Comparison of ENCODE assay signal across 8 cellular contexts in genomic region chr3:10738688-10739372, GRCh38.
DNase-seq lines count a peak whose midpoint lies in the region; ATAC-seq, FAIRE-seq and TF ChIP-seq lines count a peak whose summit lies in the region.

No MANE protein-coding gene starts in this region.

- peak overlapping the region; percentile 82 for H3K4me2 ChIP-seq in HepG2 (ENCODE audit: low read depth, low read length)

- H3K27ac ChIP-seq in HepG2 (ENCODE audit: extremely low read length, insufficient read depth, low read length): no peak overlapping the region

- intact Hi-C loops in dendritic cell treated with granulocyte-macrophage colony-stimulating factor and Interleukin-4, amounts not matched to agents 40 ng/mL and 50 ng/mL, for 4 days (cut with micrococcal nuclease): loop anchor here (1.0 to 2.0 kb wide), 2 partner anchors 322 to 395 kb away; no protein-coding TSS in a partner anchor
- intact Hi-C loops in HepG2 (cut with micrococcal nuclease; ENCODE audit: unreplicated experiment): loop anchor here (1.0 to 5.0 kb wide), 2 partner anchors 322 to 397 kb away; no protein-coding TSS in a partner anchor

- peaks cover 7% of the 10 kb centered on the region for H3K4me1 Mint-ChIP-seq in dendritic cell treated with granulocyte-macrophage colony-stimulating factor and Interleukin-4, amounts not matched to agents 40 ng/mL and 50 ng/mL, for 4 days (ENCODE audit: low read depth)

- no peak overlapping the region for H3K9ac ChIP-seq in HepG2 (ENCODE audit: insufficient read depth, low read depth, low read length)

- peak; percentile 11 for DNase-seq in AG09309 (ENCODE audit: low read depth)
- peak; percentile 34 for DNase-seq in NCI-H345 treated with DMSO at 0.1 percent for 48 hours (lab: John Stamatoyannopoulos, UW; ENCODE audit: unreplicated experiment)
- peak; percentile 72 for DNase-seq in activated CD4-positive, alpha-beta T cell treated with anti-CD3 and anti-CD28 coated beads, Interleukin-2, amount 50 U/mL, for 1 hour
- DNase-seq in HepG2 (ENCODE audit: low spot score): peak; percentile 38
- peak; percentile 75 for DNase-seq in stimulated activated CD4-positive, alpha-beta T cell treated with anti-CD3 and anti-CD28 coated beads, Interleukin-4, amount 100 ng/mL, for 1 hour

- FAIRE-seq in HepG2 (lab: Jason Lieb, UNC): peak; percentile 23

- peaks cover 5% of the 10 kb centered on the region for H3K9me3 ChIP-seq in HepG2 (ENCODE audit: low read length)

- H3K27me3 Mint-ChIP-seq in dendritic cell treated with granulocyte-macrophage colony-stimulating factor and Interleukin-4, amounts not matched to agents 40 ng/mL and 50 ng/mL, for 4 days: peaks cover 38% of the 10 kb centered on the region

- H3K4me3 Mint-ChIP-seq in dendritic cell treated with granulocyte-macrophage colony-stimulating factor and Interleukin-4, amounts not matched to agents 40 ng/mL and 50 ng/mL, for 4 days: peak overlapping the region; percentile 21

- no peaks in the 10 kb centered on the region for H3K79me2 ChIP-seq in HepG2 (ENCODE audit: insufficient read depth, low read length)

- CTCF ChIA-PET in HepG2 (lab: Yijun Ruan, JAX; ENCODE audit: low intra/inter-chr PET ratio, low total read pairs): interaction anchor here (1.0 to 2.2 kb wide), 5 partner anchors 222 to 395 kb away, joined by 3 to 17 read pairs (median 4); no protein-coding TSS in a partner anchor

- H3K36me3 Mint-ChIP-seq in dendritic cell treated with granulocyte-macrophage colony-stimulating factor and Interleukin-4, amounts not matched to agents 40 ng/mL and 50 ng/mL, for 4 days (ENCODE audit: low read depth): no peaks in the 10 kb centered on the region

- no peaks in the 10 kb centered on the region for H3K4me1 ChIP-seq in HepG2 (ENCODE audit: insufficient read depth, low read length)

- H3K4me3 ChIP-seq in AG09309 (ENCODE audit: control insufficient read depth, low read depth, low read length) (peak overlapping the region; percentile 26), HepG2 (replicated peaks in 1 of 3; ENCODE audit: insufficient read depth in 1 of 3, low read depth in 2 of 3, low read length in 3 of 3) (peak overlapping the region; percentile 26 to 70 (median 51); a peak in 5 of 6 replicates)

- H2AFZ ChIP-seq in HepG2 (ENCODE audit: low read length): peak overlapping the region; percentile 69

- H3K27me3 ChIP-seq in HepG2 (ENCODE audit: control insufficient read depth in 1 of 2, insufficient read depth in 2 of 2, low read length in 2 of 2): peaks cover 1 to 11% of the 10 kb centered on the region in 2 experiments; a peak in 3 of 5 replicates

- WGBS in HepG2 (ENCODE audit: low lambda C conversion rate): 3% methylated on average over 17 of the region's 30 CpGs

- no peaks in the 10 kb centered on the region; the same call in 1 of the 2 replicates for H4K20me1 ChIP-seq in HepG2 (ENCODE audit: insufficient read depth, low read length)

- POLR2A ChIA-PET in HepG2 (lab: Yijun Ruan, JAX): interaction anchor here (1.7 kb wide), 1 partner anchor 418 kb away, joined by 3 read pairs; the partner anchor contains the start of gene SEC13

- TF ChIP-seq CTCF in AG09309 (IDR thresholded peaks at IDR 0.05; ENCODE audit: control insufficient read depth, insufficient read depth, low read depth, low read length, missing control alignments): peak; percentile 89
- peak; percentile 93 for TF ChIP-seq CTCF in HepG2 (CRISPR knock-in tag; IDR thresholded peaks at IDR 0.05)

- peaks cover 9% of the 10 kb centered on the region for H3K9me3 Mint-ChIP-seq in dendritic cell treated with granulocyte-macrophage colony-stimulating factor and Interleukin-4, amounts not matched to agents 40 ng/mL and 50 ng/mL, for 4 days

- in situ Hi-C loops in HepG2 (cut with HindIII; ENCODE audit: extremely low pct_ligation_motif_present, low pct_unique_long_range_greater_than_20kb): loop anchor here (5.0 to 10.0 kb wide), 2 partner anchors 224 to 322 kb away; no protein-coding TSS in a partner anchor

- peak; percentile 78 for TF ChIP-seq RAD21 in HepG2 (CRISPR knock-in tag; IDR thresholded peaks at IDR 0.05)

- TF ChIP-seq EP300 in HepG2 (IDR thresholded peaks at IDR 0.05; ENCODE audit: low read depth in 2 of 2, low read length in 2 of 2) (no peak), HepG2 (CRISPR knock-in tag; IDR thresholded peaks at IDR 0.05; ENCODE audit: borderline replicate concordance) (no peak)

- no peak for TF ChIP-seq POLR2A in HepG2 (IDR thresholded peaks at IDR 0.05; ENCODE audit: insufficient read depth in 1 of 2, low read depth in 2 of 2, low read length in 2 of 2)

- BruUV-seq in HepG2 (replicated peaks; lab: Mats Ljungman, UMichigan): no TSS peak

- H3K27ac Mint-ChIP-seq in dendritic cell treated with granulocyte-macrophage colony-stimulating factor and Interleukin-4, amounts not matched to agents 40 ng/mL and 50 ng/mL, for 4 days: no peak overlapping the region

- H3K36me3 ChIP-seq in HepG2 (replicated peaks in 1 of 2; ENCODE audit: control insufficient read depth in 1 of 2, insufficient read depth in 2 of 2, low read length in 2 of 2): no peaks in the 10 kb centered on the region

- peak; percentile 52 for ATAC-seq in GM21360 (IDR thresholded peaks at IDR 0.05; ENCODE audit: unreplicated experiment)
- peak; percentile 95 for ATAC-seq in HepG2
- no peak for ATAC-seq in HG02852 (IDR thresholded peaks at IDR 0.05; ENCODE audit: unreplicated experiment)

TF ChIP-seq in HepG2, 621 proteins besides CTCF, POLR2A, EP300 and RAD21 (continues in another document):
- TF ChIP-seq ARID5B (CRISPR knock-in tag; IDR thresholded peaks at IDR 0.05) (no peak), ZNF615 (CRISPR knock-in tag; IDR thresholded peaks at IDR 0.05; ENCODE audit: borderline replicate concordance) (no peak), MXD3 (CRISPR knock-in tag; IDR thresholded peaks at IDR 0.05) (no peak), ZNF484 (CRISPR knock-in tag; IDR thresholded peaks at IDR 0.05; ENCODE audit: borderline replicate concordance, low read depth) (no peak), ZBTB26 (CRISPR knock-in tag; IDR thresholded peaks at IDR 0.05; ENCODE audit: borderline replicate concordance) (0 out of 2 replicates have a peak, but pooled peaks have one; percentile 29), PCBP1 (IDR thresholded peaks at IDR 0.05; ENCODE audit: borderline replicate concordance, low read depth, low read length) (no peak)

Comparison
In these comparisons a context has a peak if more than half of its experiments do, and no peak if none do; other contexts are left out.
1. DNase-seq: peak in every context shown above with its lines; median percentile 75 in stimulated activated CD4-positive, alpha-beta T cell treated with anti-CD3 and anti-CD28 coated beads, Interleukin-4, amount 100 ng/mL, for 1 hour; 72 in activated CD4-positive, alpha-beta T cell treated with anti-CD3 and anti-CD28 coated beads, Interleukin-2, amount 50 U/mL, for 1 hour; 38 in HepG2; 34 in NCI-H345 treated with DMSO at 0.1 percent for 48 hours; 11 in AG09309.